ENCODE assay signal across 8 cellular contexts in genomic region chr17:7306911-7307685, GRCh38. TPM values are rescaled to one million over a fixed set of nuclear protein-coding genes. Genes with fewer than 3 reads are reported as not detected.
A peak's percentile ranks its signal among the peaks of the same experiment; 100 is the strongest.
DNase-seq lines count a peak whose midpoint lies in the region; ATAC-seq, FAIRE-seq and TF ChIP-seq lines count a peak whose summit lies in the region.

Gene EIF5A (plus strand): TSS chr17:7307628. CDS start chr17:7309636, 2,008 bp downstream.

- peaks cover 24% of the 10 kb centered on the region for H3K36me3 Mint-ChIP-seq in chondrocyte (ENCODE audit: low read depth)

- intact Hi-C loops in kidney (cut with DNase I): no loop called here

- H3K4me1 ChIP-seq in kidney (ENCODE audit: control insufficient read depth in 1 of 2, insufficient read depth in 1 of 2, low read depth in 1 of 2, low read length in 2 of 2): peaks cover 0 to 9% of the 10 kb centered on the region in 2 donors

- H3K27ac Mint-ChIP-seq in chondrocyte (ENCODE audit: unreplicated experiment): peak within 1 kb of the TSS; percentile 95

- peaks cover 27% of the 10 kb centered on the region for H3K4me1 Mint-ChIP-seq in chondrocyte (ENCODE audit: low read depth)

- peak within 1 kb of the TSS; percentile 85 for H3K4me3 Mint-ChIP-seq in chondrocyte (ENCODE audit: unreplicated experiment)

- no peaks in the 10 kb centered on the region for H3K27me3 Mint-ChIP-seq in chondrocyte (ENCODE audit: low read depth)

- peak; percentile 100 for DNase-seq in AG20443 (ENCODE audit: low spot score)
- DNase-seq in NCI-H510A treated with DMSO at 0.1 percent for 48 hours (lab: John Stamatoyannopoulos, UW): peak; percentile 99
- DNase-seq in activated CD4-positive, alpha-beta T cell treated with anti-CD3 and anti-CD28 coated beads for 24 hours (ENCODE audit: low read depth in 2 of 2): peak; percentile 100
- DNase-seq in chondrocyte (ENCODE audit: low spot score): peak; percentile 100
- DNase-seq in kidney: peak; percentile 100
- DNase-seq in stimulated activated CD4-positive, alpha-beta T cell treated with anti-CD3 and anti-CD28 coated beads, Interleukin-15, amount 100 ng/mL, for 24 hours: peak; percentile 100

- peak within 1 kb of the TSS; percentile 98 for H3K27ac ChIP-seq in kidney (ENCODE audit: low read depth in 2 of 2, low read length in 2 of 2)

- H3K9me3 ChIP-seq in kidney (ENCODE audit: control insufficient read depth in 1 of 2, low read length in 2 of 2): no peaks in the 10 kb centered on the region

- TF ChIP-seq POLR2A in GM19099 (IDR thresholded peaks at IDR 0.05; ENCODE audit: extremely low read depth, insufficient read length, low read depth): peak; percentile 77

- peak within 1 kb of the TSS; percentile 91 to 95 for H3K4me3 ChIP-seq in kidney (ENCODE audit: low read length in 2 of 2)

- peaks cover 23% of the 10 kb centered on the region in 2 donors for H3K36me3 ChIP-seq in kidney (ENCODE audit: control insufficient read depth in 1 of 2, insufficient read depth in 2 of 2, low read length in 2 of 2)

- no peaks in the 10 kb centered on the region for H3K9me3 Mint-ChIP-seq in chondrocyte (ENCODE audit: low read depth)

- H3K9ac ChIP-seq in kidney (ENCODE audit: low read length in 2 of 2): peak within 1 kb of the TSS; percentile 92 to 94

- peak; percentile 44 for FAIRE-seq in kidney (lab: Jason Lieb, UNC)

- TF ChIP-seq CTCF in chondrocyte (IDR thresholded peaks at IDR 0.05): no peak
- no peak for TF ChIP-seq CTCF in kidney (IDR thresholded peaks at IDR 0.05; ENCODE audit: borderline replicate concordance, extremely low read depth, insufficient read depth)

- ATAC-seq in HG03432 (IDR thresholded peaks at IDR 0.05; ENCODE audit: unreplicated experiment): peak; percentile 69

RNA-seq across cellular contexts. Expression of gene EIF5A, which starts in this region (rescaled TPM):
- total RNA-seq in chondrocyte: 364 to 494 TPM (median 376 TPM) in 3 replicates
- total RNA-seq in kidney: 306 TPM
- polyA plus RNA-seq in kidney (ENCODE audit: insufficient read depth, low read depth, low replicate concordance): 434 TPM

Comparison
In these comparisons a context has a peak if more than half of its experiments do, and no peak if none do; other contexts are left out.
1. Peak in every context shown above with its lines: DNase-seq, ATAC-seq, H3K4me3 ChIP-seq and H3K27ac ChIP-seq.